22 cellular contexts compared by ENCODE assay signal in the genomic region with DNA sequence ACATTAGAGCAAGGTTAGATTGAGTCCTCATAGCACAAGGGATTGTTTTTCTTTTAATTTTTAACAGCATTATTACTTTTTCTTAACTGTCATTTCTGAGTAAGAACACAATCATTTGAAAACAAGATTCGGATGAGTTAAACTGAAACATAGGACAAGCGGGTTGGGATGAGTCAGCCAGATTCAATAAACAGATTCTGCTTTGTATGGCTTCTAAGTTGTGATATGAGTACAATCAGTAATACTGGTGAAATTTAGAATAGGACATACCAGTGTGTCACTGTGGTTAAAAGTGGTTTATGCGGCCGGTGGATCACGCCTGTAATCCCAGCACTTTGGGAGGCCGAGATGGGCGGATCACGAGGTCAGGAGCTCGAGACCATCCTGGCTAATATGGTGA.
"Had no signal": no experiment of that assay in that cellular context is flagged by ENCODE, and none has a peak within 500 bp of the region (broad histone marks: within the 10 kb centered on the region; RNA-seq: fewer than 3 reads in every experiment).

No MANE protein-coding gene starts in this region.

- H3K9me3 ChIP-seq: neutrophil, ovary, right lobe of liver, thyroid gland, upper lobe of right lung had no signal

- H3K27ac ChIP-seq: neutrophil, ovary, right lobe of liver, thyroid gland, upper lobe of right lung, WERI-Rb-1 had no signal

- H3K4me3 ChIP-seq: ovary, right lobe of liver, thyroid gland, upper lobe of right lung had no signal

- H3K36me3 ChIP-seq: neutrophil, ovary, right lobe of liver, thyroid gland, upper lobe of right lung, WERI-Rb-1 had no signal

- DNase-seq: activated CD4-positive, alpha-beta T cell treated with anti-CD3 and anti-CD28 coated beads, Interleukin-2, amount 50 U/mL, for 1 hour; activated CD4-positive, CD25-positive, alpha-beta regulatory T cell treated with anti-CD3 and anti-CD28 coated beads, Interleukin-2, amount 50 U/mL, for 72 hours; activated CD8-positive, alpha-beta memory T cell treated with anti-CD3 and anti-CD28 coated beads, Interleukin-2, amount 10 ng/mL, durations not matched to agents 7 days and 5 days; activated CD8-positive, alpha-beta T cell treated with anti-CD3 and anti-CD28 coated beads, Interleukin-2, amount 10 ng/mL, durations not matched to agents 7 days and 5 days; activated naive CD4-positive, alpha-beta T cell; activated T-cell treated with anti-CD3 and anti-CD28 coated beads, Interleukin-2, amount 50 U/mL, for 48 hours; endodermal cell; foreskin melanocyte; left cardiac atrium; left ventricle myocardium superior; ovary; right lobe of liver; stimulated activated CD4-positive, alpha-beta T cell treated with anti-CD3 and anti-CD28 coated beads, Interleukin-4, amount 100 ng/mL, for 1 hour; stimulated activated naive CD8-positive, alpha-beta T cell treated with anti-CD3 and anti-CD28 coated beads, Interleukin-15, amount 100 ng/mL, for 72 hours; substantia nigra; thyroid gland; upper lobe of right lung; WERI-Rb-1 had no signal

- H3K27me3 ChIP-seq: neutrophil, ovary, right lobe of liver, thyroid gland, upper lobe of right lung had no signal

- H3K4me1 ChIP-seq: right lobe of liver, thyroid gland, upper lobe of right lung had no signal

- ATAC-seq: activated CD8-positive, alpha-beta memory T cell treated with anti-CD3 and anti-CD28 coated beads, Interleukin-2, amount 10 ng/mL, durations not matched to agents 7 days and 5 days; activated CD8-positive, alpha-beta T cell treated with anti-CD3 and anti-CD28 coated beads, Interleukin-2, amount 10 ng/mL, durations not matched to agents 7 days and 5 days; activated naive CD4-positive, alpha-beta T cell treated with anti-CD3 and anti-CD28 coated beads, Interleukin-2, amount 50 U/mL, for 72 hours; esophagus mucosa; left cardiac atrium; left ventricle myocardium superior; right lobe of liver; stimulated activated memory B cell treated with anti-CD40 and anti-IgM and Interleukin-4, amounts not matched to agents 10 μg/mL and 1 μg/mL and 100 μg/mL, for 72 hours; stimulated activated naive CD8-positive, alpha-beta T cell treated with anti-CD3 and anti-CD28 coated beads, Interleukin-15, amount 100 ng/mL, for 72 hours; upper lobe of right lung had no signal
